8 cellular contexts compared by ENCODE assay signal in the genomic region with DNA sequence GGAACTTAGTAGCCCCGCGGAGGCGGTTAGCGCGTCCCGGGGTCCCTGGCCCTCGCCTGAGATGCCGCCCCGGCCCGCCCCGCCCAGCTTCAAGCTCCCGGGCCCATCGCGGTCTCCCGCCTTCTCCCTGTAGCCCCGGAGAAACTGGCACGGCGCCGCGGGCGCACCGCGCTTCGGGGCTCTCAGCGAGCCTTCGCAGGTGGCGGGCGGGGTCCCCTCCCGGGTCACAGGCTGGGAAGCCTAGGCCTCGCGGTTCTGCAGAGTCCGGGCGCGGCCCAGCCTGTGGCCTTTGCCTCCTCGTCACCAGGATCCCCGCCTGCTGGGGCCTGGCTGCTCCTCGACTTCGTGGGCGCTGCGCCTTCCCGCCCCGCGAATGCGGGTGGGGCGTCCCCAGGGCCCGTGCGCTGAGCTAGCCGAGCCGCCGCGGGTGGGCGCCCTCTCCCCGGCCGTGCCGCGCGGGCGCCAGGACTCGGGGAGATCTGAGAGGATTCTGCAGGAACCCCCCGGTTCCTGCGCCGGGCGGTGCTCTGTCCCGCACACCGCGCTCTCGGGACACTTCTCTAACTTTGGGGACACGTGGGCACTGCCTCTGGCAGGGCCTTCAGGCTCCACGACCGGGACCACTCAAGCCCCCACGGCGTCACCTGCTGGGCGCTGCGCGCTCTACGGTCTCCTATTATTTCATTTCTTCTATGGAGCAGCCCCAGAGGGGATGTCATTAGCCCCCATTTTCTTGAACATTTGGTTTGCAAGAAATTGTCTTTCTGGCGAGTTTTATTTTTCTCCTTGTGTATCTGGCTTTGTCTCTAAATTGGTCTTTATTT.
DNase-seq lines count a peak whose midpoint lies in the region; ATAC-seq, FAIRE-seq and TF ChIP-seq lines count a peak whose summit lies in the region.

No MANE protein-coding gene starts in this region.

- H3K79me2 ChIP-seq in OCI-LY3 (ENCODE audit: low read length) (peaks cover 43% of the 10 kb centered on the region), parathyroid adenoma (no peaks in the 10 kb centered on the region)

- H3K27ac ChIP-seq in OCI-LY3 (ENCODE audit: low read length) (peak overlapping the region; percentile 63), parathyroid adenoma (no peak overlapping the region)

- H3K36me3 ChIP-seq in OCI-LY3 (replicated peaks; ENCODE audit: low read depth, low read length) (no peaks in the 10 kb centered on the region), parathyroid adenoma (ENCODE audit: control insufficient read depth, insufficient read depth, low read length) (no peaks in the 10 kb centered on the region)

- peak overlapping the region; percentile 91 for H3K9ac ChIP-seq in OCI-LY3 (ENCODE audit: low read length)
- H3K9ac ChIP-seq in parathyroid adenoma: no peak overlapping the region

- peak; percentile 37 for ATAC-seq in GM19025 (IDR thresholded peaks at IDR 0.05; ENCODE audit: low read depth, unreplicated experiment)
- peak; percentile 45 for ATAC-seq in HG03159 (IDR thresholded peaks at IDR 0.05; ENCODE audit: unreplicated experiment)

- H2AFZ ChIP-seq in OCI-LY3 (ENCODE audit: low read depth, low read length) (peak overlapping the region; percentile 31; the same call in 1 of the 2 replicates), parathyroid adenoma (peak overlapping the region; percentile 89)

- H3K4me2 ChIP-seq in OCI-LY3 (ENCODE audit: low read length) (peak overlapping the region; percentile 93), parathyroid adenoma (ENCODE audit: low read length) (peak overlapping the region; percentile 77)

- H3K4me1 ChIP-seq in OCI-LY3 (ENCODE audit: low read length) (peaks cover 29% of the 10 kb centered on the region), parathyroid adenoma (peaks cover 3% of the 10 kb centered on the region)

- FAIRE-seq in urothelium cell line (lab: Jason Lieb, UNC): no peak

- H3K4me3 ChIP-seq in OCI-LY3 (ENCODE audit: low read length): peak overlapping the region; percentile 97
- H3K4me3 ChIP-seq in parathyroid adenoma (ENCODE audit: low read depth, low read length): peak overlapping the region; percentile 44

- H3K27me3 ChIP-seq in OCI-LY3 (ENCODE audit: low read depth, low read length): peaks cover 3% of the 10 kb centered on the region; the same call in 1 of the 2 replicates
- no peaks in the 10 kb centered on the region for H3K27me3 ChIP-seq in parathyroid adenoma (ENCODE audit: control insufficient read depth, insufficient read depth, low read length)

- no peak for DNase-seq in AG09319 (ENCODE audit: extremely low read depth, low read depth)
- DNase-seq in activated T-helper 1 cell treated with anti-CD3 and anti-CD28 coated beads, Interleukin-2, amount 50 U/mL, for 16 hours (ENCODE audit: low read depth in 1 of 2, low spot score in 1 of 2): peak; percentile 42 to 48
- DNase-seq in germinal center (ENCODE audit: low spot score): peak; percentile 69
- peak; percentile 37 for DNase-seq in urothelium cell line (ENCODE audit: low spot score)

- TF ChIP-seq CTCF in AG09319 (IDR thresholded peaks at IDR 0.05; ENCODE audit: low read depth, low read length) (peak; percentile 58), OCI-LY3 (IDR thresholded peaks at IDR 0.05; ENCODE audit: low read depth, low read length) (peak; percentile 73), parathyroid adenoma (IDR thresholded peaks at IDR 0.05) (peak; percentile 43)

- H3K9me3 ChIP-seq in OCI-LY3 (ENCODE audit: insufficient read depth, low read length) (no peaks in the 10 kb centered on the region), parathyroid adenoma (ENCODE audit: control insufficient read depth, low read length) (no peaks in the 10 kb centered on the region)

- peaks cover 29% of the 10 kb centered on the region for H4K20me1 ChIP-seq in OCI-LY3 (ENCODE audit: insufficient read depth, low read length)
